Comparison of ENCODE assay signal across 8 cellular contexts in the genomic region with DNA sequence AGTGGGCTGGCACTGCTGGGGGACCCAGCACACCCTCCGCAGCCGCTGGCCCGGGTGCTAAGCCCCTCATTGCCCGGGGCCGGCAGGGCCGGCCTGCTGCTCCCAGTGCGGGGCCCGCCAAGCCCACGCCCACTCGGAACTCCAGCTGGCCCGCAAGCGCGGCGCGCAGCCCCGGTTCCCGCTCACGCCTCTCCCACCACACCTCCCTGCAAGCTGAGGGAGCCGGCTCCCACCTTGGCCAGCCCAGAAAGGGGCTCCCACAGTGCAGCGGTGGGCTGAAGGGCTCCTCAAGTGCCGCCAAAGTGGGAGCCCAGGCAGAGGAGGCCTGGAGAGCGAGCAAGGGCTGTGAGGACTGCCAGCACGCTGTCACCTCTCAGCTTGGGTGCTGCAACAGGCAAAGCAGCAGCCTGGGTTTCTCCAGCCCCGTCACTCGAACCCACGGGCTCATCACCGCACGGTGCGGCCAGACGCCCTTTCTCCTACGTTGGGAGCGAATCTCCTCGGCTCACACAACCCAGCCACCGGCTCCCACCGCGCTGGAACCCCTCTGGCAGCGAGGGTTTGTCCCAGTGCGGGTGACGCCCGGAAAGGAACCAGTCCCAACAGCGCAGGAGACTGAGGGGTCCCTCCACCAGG. TPM values are rescaled to one million over a fixed set of nuclear protein-coding genes. Genes with fewer than 3 reads are reported as not detected.
DNase-seq lines count a peak whose midpoint lies in the region; ATAC-seq, FAIRE-seq and TF ChIP-seq lines count a peak whose summit lies in the region.
"Not testable (repeated sequence)": the region's sequence is repeated elsewhere in the genome, so short reads cannot be mapped to it uniquely, and the experiment has no call there.

No MANE protein-coding gene starts in this region.

- H3K36me3 Mint-ChIP-seq in activated CD8-positive, alpha-beta T cell treated with anti-CD3 and anti-CD28 coated beads, Interleukin-2, amount 10 ng/mL, durations not matched to agents 7 days and 5 days (ENCODE audit: low read depth) = peaks cover 21% of the 10 kb centered on the region
- peaks cover 27% of the 10 kb centered on the region for H3K36me3 Mint-ChIP-seq in effector memory CD8-positive, alpha-beta T cell (ENCODE audit: insufficient read depth)

- intact Hi-C loops in lower leg skin (cut with DNase I; ENCODE audit: low total_unique reads) = not testable (repeated sequence)

- 0% methylated on average over 3 to 11 of the region's 41 CpGs for WGBS in lower leg skin, 2 donors
- 0 to 1% (median 0%) methylated on average over 25 to 41 of the region's 41 CpGs for WGBS in small intestine, 3 donors

- peak overlapping the region; percentile 98 for H3K27ac ChIP-seq in small intestine (ENCODE audit: low read depth in 1 of 2, low read length in 1 of 2)

- not testable (repeated sequence) for H3K9me3 ChIP-seq in small intestine (ENCODE audit: control insufficient read depth, low read depth)

- peaks cover 36% of the 10 kb centered on the region for H3K4me1 Mint-ChIP-seq in activated CD8-positive, alpha-beta T cell treated with anti-CD3 and anti-CD28 coated beads, Interleukin-2, amount 10 ng/mL, durations not matched to agents 7 days and 5 days (ENCODE audit: low read depth)
- peaks cover 31 to 36% of the 10 kb centered on the region in 2 donors for H3K4me1 Mint-ChIP-seq in effector memory CD8-positive, alpha-beta T cell (ENCODE audit: low read depth in 2 of 2)

- TF ChIP-seq POLR2A in lower leg skin (IDR thresholded peaks at IDR 0.05) = not testable (repeated sequence)

- peak overlapping the region; percentile 99 for H3K27ac Mint-ChIP-seq in activated CD8-positive, alpha-beta T cell treated with anti-CD3 and anti-CD28 coated beads, Interleukin-2, amount 10 ng/mL, durations not matched to agents 7 days and 5 days
- peak overlapping the region; percentile 92 to 98 for H3K27ac Mint-ChIP-seq in effector memory CD8-positive, alpha-beta T cell

- not testable (repeated sequence) for TF ChIP-seq CTCF in AG10803 (conservative IDR thresholded peaks at IDR 0.05; ENCODE audit: low read length); lower leg skin (IDR thresholded peaks at IDR 0.05)

- CTCF ChIA-PET in activated CD8-positive, alpha-beta T cell treated with anti-CD3 and anti-CD28 coated beads, Interleukin-2, amount 10 ng/mL, durations not matched to agents 7 days and 5 days (lab: Charles Lee) = interaction anchor here (0.8 to 1.6 kb wide), 6 partner anchors 17 to 104 kb away, joined by 3 to 14 read pairs (median 4); a partner anchor contains a TSS

- ATAC-seq in GM19372 (IDR thresholded peaks at IDR 0.05; ENCODE audit: low read depth, unreplicated experiment) = peak; percentile 22
- peak; percentile 15 for ATAC-seq in HG02970 (IDR thresholded peaks at IDR 0.05; ENCODE audit: low FRiP score, unreplicated experiment)
- not testable (repeated sequence) for ATAC-seq in activated CD8-positive, alpha-beta T cell treated with anti-CD3 and anti-CD28 coated beads, Interleukin-2, amount 10 ng/mL, durations not matched to agents 7 days and 5 days
- ATAC-seq in effector memory CD8-positive, alpha-beta T cell (replicated peaks) = peak; percentile 16

- not testable (repeated sequence) for H3K36me3 ChIP-seq in small intestine (ENCODE audit: control insufficient read depth in 2 of 2, insufficient read depth in 2 of 2, low read length in 2 of 2)

- not testable (repeated sequence) for H3K27me3 Mint-ChIP-seq in activated CD8-positive, alpha-beta T cell treated with anti-CD3 and anti-CD28 coated beads, Interleukin-2, amount 10 ng/mL, durations not matched to agents 7 days and 5 days (ENCODE audit: low read depth); effector memory CD8-positive, alpha-beta T cell

- not testable (repeated sequence) for H3K4me1 ChIP-seq in small intestine (ENCODE audit: control insufficient read depth in 2 of 2, insufficient read depth in 1 of 2, low read depth in 1 of 2, low read length in 1 of 2)

- POLR2A ChIA-PET in activated CD8-positive, alpha-beta T cell treated with anti-CD3 and anti-CD28 coated beads, Interleukin-2, amount 10 ng/mL, durations not matched to agents 7 days and 5 days (lab: Charles Lee) = interaction anchor here (0.8 to 1.9 kb wide), 10 partner anchors 10 to 1128 kb away, joined by 3 to 38 read pairs (median 4); a partner anchor contains a TSS

- not testable (repeated sequence) for DNase-seq in AG10803 (ENCODE audit: low read depth); activated CD8-positive, alpha-beta T cell treated with anti-CD3 and anti-CD28 coated beads, Interleukin-2, amount 10 ng/mL, durations not matched to agents 7 days and 5 days; effector memory CD8-positive, alpha-beta T cell; small intestine
- DNase-seq in NCI-H2107 (lab: John Stamatoyannopoulos, UW) (peak; percentile 33), lower leg skin (ENCODE audit: low spot score in 2 of 2) (peak in 1 of 2 donors; percentile 85)

- not testable (repeated sequence) for FAIRE-seq in small intestine (lab: Jason Lieb, UNC)

- peak overlapping the region; percentile 97 for H3K4me3 Mint-ChIP-seq in activated CD8-positive, alpha-beta T cell treated with anti-CD3 and anti-CD28 coated beads, Interleukin-2, amount 10 ng/mL, durations not matched to agents 7 days and 5 days
- peak overlapping the region; percentile 85 to 89 for H3K4me3 Mint-ChIP-seq in effector memory CD8-positive, alpha-beta T cell

- not testable (repeated sequence) for H3K9me3 Mint-ChIP-seq in activated CD8-positive, alpha-beta T cell treated with anti-CD3 and anti-CD28 coated beads, Interleukin-2, amount 10 ng/mL, durations not matched to agents 7 days and 5 days (ENCODE audit: insufficient read depth); effector memory CD8-positive, alpha-beta T cell

- peak overlapping the region; percentile 99 for H3K4me3 ChIP-seq in AG10803 (ENCODE audit: low read length)
- peak overlapping the region; percentile 97 for H3K4me3 ChIP-seq in lower leg skin (ENCODE audit: low read depth, poor library complexity, severe bottlenecking)
- H3K4me3 ChIP-seq in small intestine (ENCODE audit: low read depth in 1 of 2, low read length in 2 of 2) = peak overlapping the region; percentile 75 to 86

- not testable (repeated sequence) for H3K27me3 ChIP-seq in small intestine (ENCODE audit: control insufficient read depth in 2 of 2, insufficient read depth in 2 of 2, low read length in 2 of 2)

RNA-seq across cellular contexts. Expression of a gene that starts 0.4 kb away (rescaled TPM):
- 10 to 100 TPM; 14.0 to 17.7 TPM for total RNA-seq in activated CD8-positive, alpha-beta T cell treated with anti-CD3 and anti-CD28 coated beads, Interleukin-2, amount 10 ng/mL, durations not matched to agents 7 days and 5 days
- total RNA-seq in lower leg skin = 100 to 1,000 TPM in 1 of 4 donors, 10 to 100 TPM in 3; 21.9 to 214 (median 26.8) TPM
- 10 to 100 TPM in 2 of 3 donors, 1 to 10 TPM in 1; 9.9 to 17.9 (median 13.5) TPM for polyA plus RNA-seq in small intestine

RNA-seq across cellular contexts. Expression of a gene that starts 0.7 kb away (rescaled TPM):
- 10 to 100 TPM; 26.4 to 26.5 TPM for total RNA-seq in activated CD8-positive, alpha-beta T cell treated with anti-CD3 and anti-CD28 coated beads, Interleukin-2, amount 10 ng/mL, durations not matched to agents 7 days and 5 days
- 10 to 100 TPM in 1 of 4 donors, 1 to 10 TPM in 3; 4.2 to 11.9 (median 7.9) TPM for total RNA-seq in lower leg skin
- polyA plus RNA-seq in small intestine = 10 to 100 TPM in 1 of 3 donors, 1 to 10 TPM in 2; 5.8 to 11.9 (median 8.1) TPM
